Comparison of ENCODE assay signal across 8 cellular contexts in genomic region chr17:8382880-8383142, GRCh38.
DNase-seq lines count a peak whose midpoint lies in the region; ATAC-seq and TF ChIP-seq lines count a peak whose summit lies in the region.

No MANE protein-coding gene starts in this region.

- no peak for TF ChIP-seq CTCF in RWPE1 (conservative IDR thresholded peaks at IDR 0.05; ENCODE audit: low read depth)
- no peak for TF ChIP-seq CTCF in foreskin fibroblast (IDR thresholded peaks at IDR 0.05; ENCODE audit: low read depth, low read length)
- TF ChIP-seq CTCF in retinal pigment epithelial cell (conservative IDR thresholded peaks at IDR 0.05; ENCODE audit: low read depth, low read length) = no peak

- no peak for DNase-seq in RWPE1 (ENCODE audit: low spot score)
- no peak for DNase-seq in foreskin fibroblast
- DNase-seq in retinal pigment epithelial cell (ENCODE audit: low read depth) = no peak
- DNase-seq in NCI-H1930 (lab: John Stamatoyannopoulos, UW) = no peak
- DNase-seq in NCI-H69 (lab: John Stamatoyannopoulos, UW) = no peak

- POLR2A ChIA-PET in RWPE1 (lab: Yijun Ruan, JAX; ENCODE audit: low non-redundant PET) = no interaction called here

- peak overlapping the region; percentile 88 for H3K27ac ChIP-seq in RWPE1

- peak overlapping the region; percentile 94 to 96 for H3K4me3 ChIP-seq in foreskin fibroblast (ENCODE audit: low read depth in 1 of 2, low read length in 2 of 2)
- H3K4me3 ChIP-seq in retinal pigment epithelial cell (ENCODE audit: low read length) = peak overlapping the region; percentile 98

- CTCF ChIA-PET in RWPE1 (lab: Yijun Ruan, JAX) = interaction anchor here (0.6 kb wide), 2 partner anchors 9 to 1337 kb away, joined by 3 to 6 read pairs; no protein-coding TSS in a partner anchor

- ATAC-seq in GM19035 (IDR thresholded peaks at IDR 0.05; ENCODE audit: unreplicated experiment) (peak; percentile 2), GM18498 (IDR thresholded peaks at IDR 0.05; ENCODE audit: unreplicated experiment) (no peak), GM21367 (IDR thresholded peaks at IDR 0.05; ENCODE audit: unreplicated experiment) (no peak)
